11 cellular contexts compared by ENCODE assay signal in the genomic region with DNA sequence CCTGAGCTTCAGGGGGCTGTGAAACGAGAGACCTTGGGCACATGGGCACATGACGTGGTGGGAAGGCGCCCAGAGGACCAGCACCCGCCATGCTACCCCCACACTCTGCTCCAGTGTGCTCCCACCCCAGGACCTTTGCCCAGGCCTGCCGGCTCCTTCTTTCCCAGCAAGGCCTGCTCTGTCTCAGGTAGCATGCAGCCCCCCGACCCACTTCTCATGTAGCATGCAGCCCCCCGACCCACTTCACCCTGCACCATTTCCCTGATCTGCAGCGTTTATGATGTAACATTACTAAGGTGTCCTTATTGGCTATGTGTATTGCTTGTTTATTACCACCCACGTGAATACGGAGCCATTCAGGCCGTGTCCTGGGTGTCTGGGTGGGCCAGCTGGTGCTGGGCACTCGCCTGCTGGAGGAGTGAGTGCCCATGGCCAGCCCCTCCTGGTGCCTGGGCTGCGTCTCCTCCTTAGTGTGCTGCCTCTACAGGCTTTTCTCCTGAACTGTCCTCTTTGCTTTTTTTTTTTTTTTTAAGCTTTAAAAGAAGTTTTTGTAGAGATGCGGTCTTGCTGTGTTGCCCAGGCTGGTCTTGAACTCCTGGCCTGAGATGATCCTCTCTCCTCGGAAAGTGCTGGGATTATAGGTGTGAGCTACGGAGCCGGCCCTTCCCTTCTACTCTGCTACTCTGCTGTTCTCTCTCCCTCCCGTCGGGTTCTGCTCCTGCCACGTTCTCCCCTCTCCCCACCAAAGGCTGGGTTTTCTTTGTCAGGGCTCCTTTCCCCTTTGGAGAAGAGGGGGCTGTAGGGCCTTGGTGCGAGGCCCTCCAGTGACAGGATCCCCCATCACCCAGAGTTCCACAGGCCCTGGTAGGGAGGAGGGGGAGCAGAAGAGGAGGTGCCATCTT. TPM values are rescaled to one million over a fixed set of nuclear protein-coding genes. Genes with fewer than 3 reads are reported as not detected.
A peak's percentile ranks its signal among the peaks of the same experiment; 100 is the strongest.
DNase-seq lines count a peak whose midpoint lies in the region; ATAC-seq, FAIRE-seq and TF ChIP-seq lines count a peak whose summit lies in the region.
"Had no signal": no experiment of that assay in that cellular context is flagged by ENCODE, and none has a peak within 500 bp of the region (broad histone marks: within the 10 kb centered on the region; RNA-seq: fewer than 3 reads in every experiment).

No MANE protein-coding gene starts in this region.

- H3K27me3 ChIP-seq in adipocyte (replicated peaks; ENCODE audit: control insufficient read depth, insufficient read depth, low read length) = no peaks in the 10 kb centered on the region
- H3K27me3 ChIP-seq in layer of hippocampus (ENCODE audit: control insufficient read depth, insufficient read depth, low read length) = no peaks in the 10 kb centered on the region
- no peaks in the 10 kb centered on the region for H3K27me3 ChIP-seq in thoracic aorta (replicated peaks; ENCODE audit: insufficient read depth)

- FAIRE-seq in H54 (lab: Jason Lieb, UNC) = no peak

- no peaks in the 10 kb centered on the region for H3K27me3 Mint-ChIP-seq in T-helper 2 cell treated with Interferon-gamma antibody and Interleukin-4, amounts not matched to agents 5 μg/mL and 100 μg/mL, for 36 hours (ENCODE audit: low read depth)

- no peak for TF ChIP-seq POLR2A in H54 (IDR thresholded peaks at IDR 0.05; ENCODE audit: low read depth, low read length)

- ATAC-seq in thoracic aorta (ENCODE audit: insufficient number of reproducible peaks, low FRiP score, low read depth) = no peak

- peak overlapping the region; percentile 60 for H3K27ac Mint-ChIP-seq in T-helper 2 cell treated with Interferon-gamma antibody and Interleukin-4, amounts not matched to agents 5 μg/mL and 100 μg/mL, for 36 hours

- DNase-seq in T-helper 2 cell treated with Interferon-gamma antibody and Interleukin-4, amounts not matched to agents 5 μg/mL and 100 μg/mL, for 36 hours (ENCODE audit: low spot score) = no peak
- DNase-seq in T-helper 2 cell (no peak), adipocyte (ENCODE audit: low read depth) (no peak), thoracic aorta (ENCODE audit: low spot score) (no peak), NCI-H82 treated with DMSO at 0.1 percent for 48 hours (lab: John Stamatoyannopoulos, UW; ENCODE audit: unreplicated experiment) (no peak), H54 (ENCODE audit: insufficient read length, low spot score) (no peak), NCI-H2196 (lab: John Stamatoyannopoulos, UW; ENCODE audit: unreplicated experiment) (no peak)
- DNase-seq: 8988T, IMR-90, NCI-H82 had no signal

- peak overlapping the region; percentile 40 for H3K4me3 Mint-ChIP-seq in T-helper 2 cell treated with Interferon-gamma antibody and Interleukin-4, amounts not matched to agents 5 μg/mL and 100 μg/mL, for 36 hours

- H3K4me1 ChIP-seq in adipocyte (ENCODE audit: control insufficient read depth, insufficient read depth, low read length) = peaks cover 58% of the 10 kb centered on the region
- peaks cover 43 to 83% of the 10 kb centered on the region in 2 donors for H3K4me1 ChIP-seq in thoracic aorta (ENCODE audit: control insufficient read depth in 1 of 2, low read depth in 2 of 2)

- H3K9me3 Mint-ChIP-seq in T-helper 2 cell treated with Interferon-gamma antibody and Interleukin-4, amounts not matched to agents 5 μg/mL and 100 μg/mL, for 36 hours = peaks cover 7% of the 10 kb centered on the region

- peaks cover 6% of the 10 kb centered on the region for H3K36me3 Mint-ChIP-seq in T-helper 2 cell treated with Interferon-gamma antibody and Interleukin-4, amounts not matched to agents 5 μg/mL and 100 μg/mL, for 36 hours (ENCODE audit: low read depth)

- H3K4me1 Mint-ChIP-seq in T-helper 2 cell treated with Interferon-gamma antibody and Interleukin-4, amounts not matched to agents 5 μg/mL and 100 μg/mL, for 36 hours (ENCODE audit: low read depth) = peaks cover 39% of the 10 kb centered on the region

- peak overlapping the region; percentile 30 for H3K27ac ChIP-seq in layer of hippocampus (ENCODE audit: low read depth, low read length)
- H3K27ac ChIP-seq in thoracic aorta = peak overlapping the region; percentile 76 to 88

- peak overlapping the region; percentile 26 for H3K9ac ChIP-seq in adipocyte (ENCODE audit: low read length)

- H3K36me3 ChIP-seq in adipocyte (ENCODE audit: control insufficient read depth, insufficient read depth, low read length, severe bottlenecking) = no peaks in the 10 kb centered on the region
- no peaks in the 10 kb centered on the region for H3K36me3 ChIP-seq in thoracic aorta

- H3K4me3 ChIP-seq in adipocyte (ENCODE audit: low read length) (peak overlapping the region; percentile 18), thoracic aorta (peak overlapping the region; percentile 51)

- peaks cover 7% of the 10 kb centered on the region for H3K9me3 ChIP-seq in adipocyte (ENCODE audit: control insufficient read depth, low read length)
- H3K9me3 ChIP-seq in thoracic aorta = no peaks in the 10 kb centered on the region

- TF ChIP-seq CTCF in thoracic aorta (IDR thresholded peaks at IDR 0.05) = peak; percentile 27

RNA-seq across cellular contexts. Expression of gene LRP5, which starts 29.4 kb away (rescaled TPM):
- 10 to 100 TPM; 67.2 to 99.1 TPM for total RNA-seq in thoracic aorta
